ENCODE assay signal across 8 cellular contexts in the genomic region with DNA sequence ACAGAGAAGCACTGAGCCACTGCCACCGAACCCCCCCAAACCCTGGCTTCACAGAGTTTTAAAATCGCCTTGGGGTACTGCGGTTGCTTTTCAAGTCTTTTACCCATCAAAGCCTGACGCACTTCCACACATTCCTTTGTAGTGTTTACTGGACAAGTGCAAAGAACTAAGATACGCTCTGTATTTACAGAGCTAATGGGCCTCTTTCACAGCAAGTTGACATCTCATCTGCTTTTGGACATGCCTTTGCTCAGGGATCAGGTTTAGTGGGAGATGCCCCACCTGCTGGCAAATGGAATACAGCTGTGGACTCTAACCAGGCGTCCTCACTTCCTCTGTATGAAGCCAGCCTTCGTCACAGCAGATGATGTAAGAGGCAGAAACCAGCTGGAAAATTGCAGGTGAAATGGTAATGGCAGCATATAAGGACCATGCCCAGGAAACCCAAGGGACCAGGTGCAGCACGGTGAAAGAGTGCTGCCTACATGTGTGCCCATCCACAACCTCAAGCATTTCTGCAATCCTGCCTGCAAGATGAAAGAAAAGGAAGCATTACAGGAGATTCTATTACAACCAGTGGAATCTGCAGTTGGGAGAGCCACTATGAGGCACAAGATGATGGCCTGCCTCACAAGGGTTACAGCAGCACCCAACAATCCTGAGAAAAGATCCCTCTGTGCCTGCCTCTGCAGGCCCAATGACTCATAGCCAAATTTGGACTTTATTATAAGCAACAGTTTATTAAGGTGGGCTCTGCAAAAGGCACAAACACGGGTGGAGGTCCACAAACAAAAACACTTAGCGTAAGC. TPM values are rescaled to one million over a fixed set of nuclear protein-coding genes. Genes with fewer than 3 reads are reported as not detected.
DNase-seq lines count a peak whose midpoint lies in the region; ATAC-seq and TF ChIP-seq lines count a peak whose summit lies in the region.

No MANE protein-coding gene starts in this region.

- TF ChIP-seq CTCF in C4-2B (conservative IDR thresholded peaks at IDR 0.05): no peak
- no peak for TF ChIP-seq CTCF in LNCaP clone FGC (IDR thresholded peaks at IDR 0.05; ENCODE audit: control insufficient read depth, extremely low read depth, insufficient read depth)
- TF ChIP-seq CTCF in type B pancreatic cell (conservative IDR thresholded peaks at IDR 0.05): no peak

- DNase-seq in LNCaP clone FGC (ENCODE audit: low read depth) (peak; percentile 46), left kidney (ENCODE audit: low read depth, low spot score) (peak; percentile 90), type B pancreatic cell (ENCODE audit: extremely low spot score, unreplicated experiment) (no peak), NCI-H1694 treated with DMSO at 0.1 percent for 48 hours (lab: John Stamatoyannopoulos, UW) (no peak), NCI-H1105 (lab: John Stamatoyannopoulos, UW) (no peak)

- H3K27ac ChIP-seq in C4-2B: peak overlapping the region; percentile 56

- no peaks in the 10 kb centered on the region for H3K27me3 Mint-ChIP-seq in activated T-helper 17 cell treated with anti-CD3 and anti-CD28 coated beads, Interleukin-2, amount 50 U/mL, for 72 hours
- H3K27me3 Mint-ChIP-seq in type B pancreatic cell: no peaks in the 10 kb centered on the region

- peaks cover 60% of the 10 kb centered on the region for H3K4me1 Mint-ChIP-seq in activated T-helper 17 cell treated with anti-CD3 and anti-CD28 coated beads, Interleukin-2, amount 50 U/mL, for 72 hours
- H3K4me1 Mint-ChIP-seq in type B pancreatic cell (ENCODE audit: unreplicated experiment): peaks cover 61% of the 10 kb centered on the region

- H3K36me3 Mint-ChIP-seq in activated T-helper 17 cell treated with anti-CD3 and anti-CD28 coated beads, Interleukin-2, amount 50 U/mL, for 72 hours (ENCODE audit: low read depth): peaks cover 36% of the 10 kb centered on the region
- peaks cover 11% of the 10 kb centered on the region for H3K36me3 Mint-ChIP-seq in type B pancreatic cell

- H3K27ac Mint-ChIP-seq in activated T-helper 17 cell treated with anti-CD3 and anti-CD28 coated beads, Interleukin-2, amount 50 U/mL, for 72 hours: peak overlapping the region; percentile 81
- H3K27ac Mint-ChIP-seq in type B pancreatic cell: peak overlapping the region; percentile 92

- peak overlapping the region; percentile 80 for H3K4me3 Mint-ChIP-seq in activated T-helper 17 cell treated with anti-CD3 and anti-CD28 coated beads, Interleukin-2, amount 50 U/mL, for 72 hours
- H3K4me3 Mint-ChIP-seq in type B pancreatic cell: peak overlapping the region; percentile 58

- no peak overlapping the region for H3K4me3 ChIP-seq in LNCaP clone FGC (ENCODE audit: low read depth, low read length)

- H3K9me3 Mint-ChIP-seq in activated T-helper 17 cell treated with anti-CD3 and anti-CD28 coated beads, Interleukin-2, amount 50 U/mL, for 72 hours: no peaks in the 10 kb centered on the region
- H3K9me3 Mint-ChIP-seq in type B pancreatic cell: no peaks in the 10 kb centered on the region

- no peak for ATAC-seq in activated T-helper 17 cell treated with anti-CD3 and anti-CD28 coated beads, Interleukin-2, amount 50 U/mL, for 72 hours (replicated peaks)
- no peak for ATAC-seq in GM21367 (IDR thresholded peaks at IDR 0.05; ENCODE audit: unreplicated experiment)

RNA-seq across cellular contexts. Expression of gene BRD4, which starts 34.7 kb away (rescaled TPM):
- 10 to 100 TPM; 90.4 to 96.7 TPM for total RNA-seq in activated T-helper 17 cell treated with anti-CD3 and anti-CD28 coated beads, Interleukin-2, amount 50 U/mL, for 72 hours
- total RNA-seq in type B pancreatic cell (ENCODE audit: low replicate concordance): 108 and 123 TPM in 2 replicates

Comparison
In these comparisons a context has a peak if more than half of its experiments do, and no peak if none do; other contexts are left out.
1. DNase-seq: peak in LNCaP clone FGC (single experiment) and left kidney (single experiment); none in type B pancreatic cell (single experiment), NCI-H1694 treated with DMSO at 0.1 percent for 48 hours (single experiment) and NCI-H1105 (single experiment).